In genomic region chr17:29069526-29070041, GRCh38 we compare ENCODE assay signal across 13 cellular contexts. TPM values are rescaled to one million over a fixed set of nuclear protein-coding genes. Genes with fewer than 3 reads are reported as not detected.
DNase-seq lines count a peak whose midpoint lies in the region; ATAC-seq and TF ChIP-seq lines count a peak whose summit lies in the region.
"Had no signal": no experiment of that assay in that cellular context is flagged by ENCODE, and none has a peak within 500 bp of the region (broad histone marks: within the 10 kb centered on the region; RNA-seq: fewer than 3 reads in every experiment).

No MANE protein-coding gene starts in this region.

- ATAC-seq in activated T-helper 17 cell treated with anti-CD3 and anti-CD28 coated beads, Interleukin-2, amount 50 U/mL, for 72 hours (replicated peaks) = peak; percentile 38
- ATAC-seq in HG03571 (IDR thresholded peaks at IDR 0.05; ENCODE audit: unreplicated experiment) (no peak), gastroesophageal sphincter (no peak)
- ATAC-seq: effector memory CD8-positive, alpha-beta T cell; naive thymus-derived CD8-positive, alpha-beta T cell; PC-3 had no signal

- DNase-seq in HFF-Myc (ENCODE audit: extremely low read depth, low read depth) (peak; percentile 5), iPS DF 6.9 (ENCODE audit: low read depth, low spot score) (peak; percentile 37), NCI-H524 treated with DMSO at 0.1 percent for 48 hours (lab: John Stamatoyannopoulos, UW) (no peak)
- DNase-seq in activated T-cell treated with anti-CD3 and anti-CD28 coated beads, Interleukin-2, amount 50 U/mL, for 24 hours = no peak
- DNase-seq: effector memory CD8-positive, alpha-beta T cell; naive thymus-derived CD8-positive, alpha-beta T cell; NCI-H146; PC-3 had no signal

- no peak for TF ChIP-seq CTCF in 22Rv1 (IDR thresholded peaks at IDR 0.05)
- TF ChIP-seq CTCF in HFF-Myc (IDR thresholded peaks at IDR 0.05; ENCODE audit: low read depth, low read length, missing control alignments) = no peak
- TF ChIP-seq CTCF in gastroesophageal sphincter (IDR thresholded peaks at IDR 0.05) = no peak

- H3K27me3 ChIP-seq in iPS DF 6.9 (ENCODE audit: control insufficient read depth, insufficient read depth, low read length) (no peaks in the 10 kb centered on the region), gastroesophageal sphincter (peaks cover 41% of the 10 kb centered on the region)

- H3K4me3 ChIP-seq in HFF-Myc (replicated peaks; ENCODE audit: low read depth, low read length) (no peak overlapping the region), iPS DF 6.9 (ENCODE audit: low read length) (no peak overlapping the region), gastroesophageal sphincter (no peak overlapping the region)
- H3K4me3 ChIP-seq: skin epidermis had no signal

- peak overlapping the region; percentile 67 for H3K27ac ChIP-seq in 22Rv1
- H3K27ac ChIP-seq in iPS DF 6.9 (ENCODE audit: low read length) = no peak overlapping the region
- no peak overlapping the region for H3K27ac ChIP-seq in gastroesophageal sphincter
- H3K27ac ChIP-seq: skin epidermis had no signal

- H3K4me3 Mint-ChIP-seq in activated T-helper 17 cell treated with anti-CD3 and anti-CD28 coated beads, Interleukin-2, amount 50 U/mL, for 72 hours = no peak overlapping the region
- no peak overlapping the region for H3K4me3 Mint-ChIP-seq in activated T-cell treated with anti-CD3 and anti-CD28 coated beads, Interleukin-2, amount 50 U/mL, for 24 hours
- H3K4me3 Mint-ChIP-seq: effector memory CD8-positive, alpha-beta T cell; naive thymus-derived CD8-positive, alpha-beta T cell had no signal

- no peak for TF ChIP-seq EP300 in gastroesophageal sphincter (IDR thresholded peaks at IDR 0.05)

- H3K9me3 Mint-ChIP-seq in activated T-helper 17 cell treated with anti-CD3 and anti-CD28 coated beads, Interleukin-2, amount 50 U/mL, for 72 hours = no peaks in the 10 kb centered on the region
- no peaks in the 10 kb centered on the region for H3K9me3 Mint-ChIP-seq in activated T-cell treated with anti-CD3 and anti-CD28 coated beads, Interleukin-2, amount 50 U/mL, for 24 hours
- H3K9me3 Mint-ChIP-seq: effector memory CD8-positive, alpha-beta T cell; naive thymus-derived CD8-positive, alpha-beta T cell had no signal

- no peak overlapping the region for H3K27ac Mint-ChIP-seq in activated T-helper 17 cell treated with anti-CD3 and anti-CD28 coated beads, Interleukin-2, amount 50 U/mL, for 72 hours
- no peak overlapping the region for H3K27ac Mint-ChIP-seq in activated T-cell treated with anti-CD3 and anti-CD28 coated beads, Interleukin-2, amount 50 U/mL, for 24 hours

- peaks cover 8% of the 10 kb centered on the region for H3K4me1 Mint-ChIP-seq in activated T-helper 17 cell treated with anti-CD3 and anti-CD28 coated beads, Interleukin-2, amount 50 U/mL, for 72 hours
- H3K4me1 Mint-ChIP-seq in activated T-cell treated with anti-CD3 and anti-CD28 coated beads, Interleukin-2, amount 50 U/mL, for 24 hours (ENCODE audit: low read depth) = no peaks in the 10 kb centered on the region

- H3K36me3 ChIP-seq in iPS DF 6.9 (ENCODE audit: control insufficient read depth, insufficient read depth, low read length) (0 out of 2 replicates have a peak, but pooled peaks cover 1% of the 10 kb centered on the region), gastroesophageal sphincter (peaks cover 0 to 12% of the 10 kb centered on the region in 2 donors)

- no peaks in the 10 kb centered on the region for H3K9me3 ChIP-seq in iPS DF 6.9 (ENCODE audit: control insufficient read depth, insufficient read depth, low read length)
- no peaks in the 10 kb centered on the region for H3K9me3 ChIP-seq in gastroesophageal sphincter

- no peaks in the 10 kb centered on the region for H3K27me3 Mint-ChIP-seq in activated T-helper 17 cell treated with anti-CD3 and anti-CD28 coated beads, Interleukin-2, amount 50 U/mL, for 72 hours
- no peaks in the 10 kb centered on the region for H3K27me3 Mint-ChIP-seq in activated T-cell treated with anti-CD3 and anti-CD28 coated beads, Interleukin-2, amount 50 U/mL, for 24 hours
- H3K27me3 Mint-ChIP-seq: effector memory CD8-positive, alpha-beta T cell had no signal

- WGBS in iPS DF 6.9 (ENCODE audit: insufficient coverage, insufficient read length) = no CpG with 5 or more reads among the region's 19 CpGs
- 23 to 33% methylated on average over 15 of the region's 19 CpGs for WGBS in gastroesophageal sphincter (ENCODE audit: low coverage in 1 of 2), 2 donors

- H3K4me1 ChIP-seq in iPS DF 6.9 (ENCODE audit: control insufficient read depth, insufficient read depth, low read length) (peaks cover 6% of the 10 kb centered on the region; the same call in 1 of the 2 replicates), gastroesophageal sphincter (peaks cover 0 to 11% (median 0%) of the 10 kb centered on the region in 3 donors)

- no peak for TF ChIP-seq POLR2A in gastroesophageal sphincter (IDR thresholded peaks at IDR 0.05)

- no peaks in the 10 kb centered on the region for H3K36me3 Mint-ChIP-seq in activated T-helper 17 cell treated with anti-CD3 and anti-CD28 coated beads, Interleukin-2, amount 50 U/mL, for 72 hours (ENCODE audit: low read depth)
- no peaks in the 10 kb centered on the region for H3K36me3 Mint-ChIP-seq in activated T-cell treated with anti-CD3 and anti-CD28 coated beads, Interleukin-2, amount 50 U/mL, for 24 hours (ENCODE audit: low read depth)
- H3K36me3 Mint-ChIP-seq: naive thymus-derived CD8-positive, alpha-beta T cell had no signal

RNA-seq across cellular contexts. Expression of gene PIPOX, which starts 26.6 kb away (rescaled TPM):
- 1 to 10 TPM; 2.0 to 5.6 TPM for total RNA-seq in activated T-helper 17 cell treated with anti-CD3 and anti-CD28 coated beads, Interleukin-2, amount 50 U/mL, for 72 hours
- total RNA-seq in gastroesophageal sphincter = 10 to 100 TPM in 1 of 4 donors, 1 to 10 TPM in 2, under 1 TPM in 1; 0.52 to 11.2 (median 6.7) TPM

Comparison
In these comparisons a context has a peak if more than half of its experiments do, and no peak if none do; other contexts are left out.
1. DNase-seq: peak in HFF-Myc (single experiment) and iPS DF 6.9 (single experiment); none in activated T-cell treated with anti-CD3 and anti-CD28 coated beads, Interleukin-2, amount 50 U/mL, for 24 hours (single experiment) and NCI-H524 treated with DMSO at 0.1 percent for 48 hours (single experiment).